ENCODE assay signal across 10 cellular contexts in the genomic region with DNA sequence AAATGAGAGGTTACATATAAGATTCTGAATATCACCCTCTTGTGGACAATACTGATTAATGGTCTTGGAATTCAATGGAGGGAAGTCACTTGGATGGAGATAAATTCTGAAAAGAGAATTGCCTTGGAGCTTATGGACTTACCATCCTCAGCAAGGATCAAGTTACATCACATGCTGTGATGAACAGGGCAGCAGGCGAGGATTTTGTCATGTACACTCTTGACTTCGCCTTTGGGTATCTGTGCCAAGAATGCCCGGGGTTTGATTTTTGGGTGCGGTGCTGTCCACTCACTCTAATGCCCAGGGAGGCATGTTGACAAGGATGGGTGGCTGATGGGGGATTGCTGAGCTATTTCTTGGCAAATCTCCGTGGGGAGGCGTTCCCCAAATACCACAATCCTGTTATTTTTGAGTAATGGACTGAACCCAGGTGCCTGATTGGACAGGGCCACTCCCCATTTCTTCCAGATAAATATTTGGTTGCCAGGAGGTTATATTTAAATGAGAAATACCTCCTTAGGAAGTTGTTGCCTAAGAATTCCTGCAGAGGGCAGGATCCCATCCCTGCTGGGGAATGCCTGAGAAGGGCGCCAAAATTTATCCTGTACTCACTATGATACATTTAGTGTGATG.
DNase-seq lines count a peak whose midpoint lies in the region; ATAC-seq and TF ChIP-seq lines count a peak whose summit lies in the region.
"Had no signal": no experiment of that assay in that cellular context is flagged by ENCODE, and none has a peak within 500 bp of the region (broad histone marks: within the 10 kb centered on the region; RNA-seq: fewer than 3 reads in every experiment).

No MANE protein-coding gene starts in this region.

- H3K9ac ChIP-seq in OCI-LY1 (ENCODE audit: low read length), result no peak overlapping the region

- H3K27me3 ChIP-seq in OCI-LY1 (ENCODE audit: insufficient read depth, low read length), result no peaks in the 10 kb centered on the region
- H3K27me3 ChIP-seq in upper lobe of left lung, result no peaks in the 10 kb centered on the region

- H3K36me3 ChIP-seq in OCI-LY1 (ENCODE audit: insufficient read depth, low read length), result no peaks in the 10 kb centered on the region
- no peaks in the 10 kb centered on the region for H3K36me3 ChIP-seq in upper lobe of left lung

- ATAC-seq in Right ventricle myocardium inferior (peak; percentile 20), upper lobe of left lung (ENCODE audit: low FRiP score in 2 of 2) (peak; percentile 65 to 78), HG02870 (IDR thresholded peaks at IDR 0.05; ENCODE audit: unreplicated experiment) (no peak), GM21786 (IDR thresholded peaks at IDR 0.05; ENCODE audit: unreplicated experiment) (no peak), GM18498 (IDR thresholded peaks at IDR 0.05; ENCODE audit: unreplicated experiment) (no peak)

- H3K4me1 ChIP-seq in OCI-LY1 (ENCODE audit: insufficient read depth, low read length, severe bottlenecking) (no peaks in the 10 kb centered on the region), upper lobe of left lung (no peaks in the 10 kb centered on the region)

- no peak for TF ChIP-seq EP300 in upper lobe of left lung (IDR thresholded peaks at IDR 0.05)

- no peaks in the 10 kb centered on the region for H3K79me2 ChIP-seq in OCI-LY1 (ENCODE audit: insufficient read depth, low read length)

- H3K9me2 ChIP-seq in OCI-LY1 (ENCODE audit: low read depth, low read length), result no peaks in the 10 kb centered on the region

- H2AFZ ChIP-seq in OCI-LY1 (ENCODE audit: low read length), result no peak overlapping the region

- no peak overlapping the region for H3K4me3 ChIP-seq in OCI-LY1 (ENCODE audit: low read depth, low read length, poor library complexity, severe bottlenecking)
- no peak overlapping the region for H3K4me3 ChIP-seq in upper lobe of left lung

- no peaks in the 10 kb centered on the region for H3F3A ChIP-seq in OCI-LY1 (ENCODE audit: insufficient read depth, low read length)

- intact Hi-C loops in Right ventricle myocardium inferior (cut with DNase I) (no loop called here), cardiac septum (cut with DNase I) (no loop called here)

- H3K4me2 ChIP-seq in OCI-LY1 (ENCODE audit: low read length), result no peak overlapping the region

- peak; percentile 4; the same call in 1 of the 2 replicates for TF ChIP-seq CTCF in OCI-LY1 (IDR thresholded peaks at IDR 0.05; ENCODE audit: low read length)
- TF ChIP-seq CTCF in upper lobe of left lung (IDR thresholded peaks at IDR 0.05), result peak in 3 of 6 experiments; percentile 5 to 38 (median 12)

- TF ChIP-seq POLR2A in upper lobe of left lung (IDR thresholded peaks at IDR 0.05), result no peak

- 56 to 77% methylated on average over 7 of the region's 7 CpGs for WGBS in upper lobe of left lung, 2 donors

- no peak for DNase-seq in Right ventricle myocardium inferior (ENCODE audit: missing footprints)
- no peak for DNase-seq in cardiac septum (ENCODE audit: low spot score)
- DNase-seq in fibroblast of peridontal ligament (ENCODE audit: extremely low read depth), result peak; percentile 13
- no peak for DNase-seq in upper lobe of left lung
- DNase-seq: RPMI8226; stimulated activated CD4-positive, alpha-beta T cell treated with anti-CD3 and anti-CD28 coated beads, Interleukin-4, amount 100 ng/mL, for 4 hours had no signal

- H3K9me3 ChIP-seq in OCI-LY1 (ENCODE audit: low read length) (no peaks in the 10 kb centered on the region), upper lobe of left lung (no peaks in the 10 kb centered on the region)

- H4K20me1 ChIP-seq in OCI-LY1 (ENCODE audit: insufficient read depth, low read length), result no peaks in the 10 kb centered on the region

- H3K27ac ChIP-seq in OCI-LY1 (ENCODE audit: low read depth, low read length, poor library complexity, severe bottlenecking) (no peak overlapping the region), upper lobe of left lung (no peak overlapping the region)

Comparison
In these comparisons a context has a peak if more than half of its experiments do, and no peak if none do; other contexts are left out.
1. ATAC-seq: peak in Right ventricle myocardium inferior (single experiment) and upper lobe of left lung (2 of 2); none in HG02870 (single experiment), GM21786 (single experiment) and GM18498 (single experiment).